ENCODE assay signal across 8 cellular contexts in genomic region chr2:108533832-108534576, GRCh38. TPM values are rescaled to one million over a fixed set of nuclear protein-coding genes. Genes with fewer than 3 reads are reported as not detected.
DNase-seq lines count a peak whose midpoint lies in the region; TF ChIP-seq lines count a peak whose summit lies in the region.

A gene with protein sequence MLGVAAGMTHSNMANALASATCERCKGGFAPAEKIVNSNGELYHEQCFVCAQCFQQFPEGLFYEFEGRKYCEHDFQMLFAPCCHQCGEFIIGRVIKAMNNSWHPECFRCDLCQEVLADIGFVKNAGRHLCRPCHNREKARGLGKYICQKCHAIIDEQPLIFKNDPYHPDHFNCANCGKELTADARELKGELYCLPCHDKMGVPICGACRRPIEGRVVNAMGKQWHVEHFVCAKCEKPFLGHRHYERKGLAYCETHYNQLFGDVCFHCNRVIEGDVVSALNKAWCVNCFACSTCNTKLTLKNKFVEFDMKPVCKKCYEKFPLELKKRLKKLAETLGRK (plus strand): TSS chr2:108534470. CDS start chr2:108534563, 93 bp downstream.

- TF ChIP-seq CTCF in fibroblast of villous mesenchyme (IDR thresholded peaks at IDR 0.05; ENCODE audit: insufficient read depth, low read depth, low read length) (no peak), neural progenitor cell (IDR thresholded peaks at IDR 0.05) (peak; percentile 30)

- no peaks in the 10 kb centered on the region for H3K9me3 ChIP-seq in GM23248 (ENCODE audit: low read depth)
- no peaks in the 10 kb centered on the region for H3K9me3 ChIP-seq in neural progenitor cell (ENCODE audit: low read depth)
- no peaks in the 10 kb centered on the region for H3K9me3 ChIP-seq in stomach smooth muscle (ENCODE audit: control insufficient read depth in 2 of 2, low read length in 2 of 2)

- peak within 1 kb of the TSS; percentile 93 for H3K27ac ChIP-seq in GM23248
- H3K27ac ChIP-seq in neural progenitor cell: peak within 1 kb of the TSS; percentile 39
- peak within 1 kb of the TSS; percentile 75 for H3K27ac ChIP-seq in stomach smooth muscle (ENCODE audit: low read length)

- no peaks in the 10 kb centered on the region for H4K20me1 ChIP-seq in GM23248 (ENCODE audit: insufficient read depth)
- peaks cover 34% of the 10 kb centered on the region for H4K20me1 ChIP-seq in neural progenitor cell (ENCODE audit: low read depth)

- H3K79me2 ChIP-seq in GM23248 (ENCODE audit: insufficient read depth): peaks cover 44% of the 10 kb centered on the region
- peaks cover 42% of the 10 kb centered on the region for H3K79me2 ChIP-seq in neural progenitor cell (ENCODE audit: low read depth)

- H3K9me3 Mint-ChIP-seq in neural progenitor cell: no peaks in the 10 kb centered on the region

- H2AFZ ChIP-seq in GM23248: peak within 1 kb of the TSS; percentile 96
- peak within 1 kb of the TSS; percentile 94 for H2AFZ ChIP-seq in neural progenitor cell (replicated peaks)

- peak within 1 kb of the TSS; percentile 99 for H3K4me3 Mint-ChIP-seq in neural progenitor cell

- H3K9ac ChIP-seq in GM23248: peak within 1 kb of the TSS; percentile 96
- H3K9ac ChIP-seq in neural progenitor cell: peak within 1 kb of the TSS; percentile 73
- peak within 1 kb of the TSS; percentile 74 to 86 for H3K9ac ChIP-seq in stomach smooth muscle (ENCODE audit: low read length in 2 of 2)

- H3K4me1 ChIP-seq in GM23248 (ENCODE audit: insufficient read depth) (peaks cover 21% of the 10 kb centered on the region), neural progenitor cell (peaks cover 25% of the 10 kb centered on the region), stomach smooth muscle (ENCODE audit: control insufficient read depth, insufficient read depth, low read length) (peaks cover 9% of the 10 kb centered on the region)

- H3K4me2 ChIP-seq in GM23248 (ENCODE audit: unreplicated experiment): peak within 1 kb of the TSS; percentile 94
- H3K4me2 ChIP-seq in neural progenitor cell: peak within 1 kb of the TSS; percentile 85

- WGBS in GM23248 (ENCODE audit: low coverage in 1 of 2, low lambda C conversion rate in 2 of 2, missing lambda C conversion rate in 2 of 2), 2 experiments: 1 to 3% methylated on average over 34 to 47 of the region's 85 CpGs

- no peaks in the 10 kb centered on the region for H3K9me2 ChIP-seq in GM23248 (ENCODE audit: insufficient read depth)

- no peaks in the 10 kb centered on the region for H3K36me3 Mint-ChIP-seq in neural progenitor cell

- H3F3A ChIP-seq in GM23248 (ENCODE audit: insufficient read depth) (peaks cover 7% of the 10 kb centered on the region; the same call in 1 of the 2 replicates), neural progenitor cell (ENCODE audit: low read depth) (no peaks in the 10 kb centered on the region)

- H3K36me3 ChIP-seq in GM23248 (ENCODE audit: low read depth): no peaks in the 10 kb centered on the region
- no peaks in the 10 kb centered on the region for H3K36me3 ChIP-seq in neural progenitor cell
- no peaks in the 10 kb centered on the region for H3K36me3 ChIP-seq in stomach smooth muscle (ENCODE audit: control insufficient read depth in 2 of 2, insufficient read depth in 2 of 2, low read length in 2 of 2)

- H3K27me3 ChIP-seq in GM23248 (replicated peaks; ENCODE audit: insufficient read depth): no peaks in the 10 kb centered on the region
- peaks cover 15% of the 10 kb centered on the region for H3K27me3 ChIP-seq in neural progenitor cell
- H3K27me3 ChIP-seq in stomach smooth muscle (ENCODE audit: control insufficient read depth in 1 of 2, insufficient read depth in 2 of 2, low read length in 2 of 2): no peaks in the 10 kb centered on the region

- H3K4me1 Mint-ChIP-seq in neural progenitor cell: peaks cover 18% of the 10 kb centered on the region

- peak within 1 kb of the TSS; percentile 98 for H3K27ac Mint-ChIP-seq in neural progenitor cell

- DNase-seq in ELF-1 (ENCODE audit: low read depth, low spot score) (peak; percentile 94), GM23248 (peak; percentile 94), Kasumi-1 (lab: John Stamatoyannopoulos, UW) (peak; percentile 71 to 81), SHP77 (lab: John Stamatoyannopoulos, UW) (peak; percentile 83 to 89), activated gamma-delta T cell (lab: John Stamatoyannopoulos, UW) (peak; percentile 85), fibroblast of villous mesenchyme (ENCODE audit: low read depth) (peak; percentile 92), neural progenitor cell (ENCODE audit: low spot score) (peak; percentile 95)

- in situ Hi-C loops in GM23248 (cut with MboI): no loop called here

- H3K4me3 ChIP-seq in GM23248 (peak within 1 kb of the TSS; percentile 97), fibroblast of villous mesenchyme (ENCODE audit: low read depth, low read length) (peak within 1 kb of the TSS; percentile 88), neural progenitor cell (peak within 1 kb of the TSS; percentile 68), stomach smooth muscle (ENCODE audit: low read length in 2 of 2) (peak within 1 kb of the TSS; percentile 84 to 88)

- H3K27me3 Mint-ChIP-seq in neural progenitor cell (ENCODE audit: insufficient read depth, low read depth): peaks cover 4% of the 10 kb centered on the region

RNA-seq across cellular contexts. Expression of the gene that starts here (rescaled TPM):
- total RNA-seq in GM23248 (2014; rRNA removed; shearing (Covaris generic)): 122 and 131 TPM in 2 replicates
- polyA plus RNA-seq in GM23248 (2016; fragmentation: Nextera tagmentation; extraction: Ambion mirVana): 81.3 and 82.0 TPM in 2 replicates
- 152 and 162 TPM in 2 replicates for total RNA-seq in fibroblast of villous mesenchyme
- total RNA-seq in neural progenitor cell (ENCODE audit: low replicate concordance): 19.4 and 30.8 TPM in 2 replicates

Comparison
In these comparisons a context has a peak if more than half of its experiments do, and no peak if none do; other contexts are left out.
1. Peak in every context shown above with its lines: DNase-seq, H3K4me3 ChIP-seq and H3K27ac ChIP-seq.
2. H3K27ac ChIP-seq: peak in every context shown above with its lines; median percentile 93 in GM23248; 75 in stomach smooth muscle; 39 in neural progenitor cell.